In genomic region chr7:25084826-25085225, GRCh38 we compare ENCODE assay signal across 26 cellular contexts.
"Had no signal": no experiment of that assay in that cellular context is flagged by ENCODE, and none has a peak within 500 bp of the region (broad histone marks: within the 10 kb centered on the region; RNA-seq: fewer than 3 reads in every experiment).

No MANE protein-coding gene starts in this region.

- H3K4me3 ChIP-seq: body of pancreas, colonic mucosa, gastrocnemius medialis, heart left ventricle had no signal

- H3K4me1 ChIP-seq: body of pancreas, colonic mucosa, foreskin keratinocyte, gastrocnemius medialis, heart left ventricle had no signal

- H3K9me3 ChIP-seq: body of pancreas, colonic mucosa, gastrocnemius medialis, heart left ventricle had no signal

- H3K36me3 ChIP-seq: colonic mucosa, gastrocnemius medialis, heart left ventricle had no signal

- H3K27ac ChIP-seq: body of pancreas, colonic mucosa, foreskin keratinocyte, gastrocnemius medialis, heart left ventricle had no signal

- DNase-seq: activated CD4-positive, alpha-beta memory T cell treated with anti-CD3 and anti-CD28 coated beads, Interleukin-2, amount 10 ng/mL, durations not matched to agents 7 days and 5 days; activated CD4-positive, alpha-beta T cell treated with anti-CD3 and anti-CD28 coated beads for 4 hours; activated CD4-positive, alpha-beta T cell treated with anti-CD3 and anti-CD28 coated beads, Interleukin-2, amount 10 ng/mL, durations not matched to agents 7 days and 5 days; activated CD4-positive, alpha-beta T cell treated with anti-CD3 and anti-CD28 coated beads, Interleukin-2, amount 50 U/mL, for 4 hours; activated CD4-positive, CD25-positive, alpha-beta regulatory T cell; activated CD4-positive, CD25-positive, alpha-beta regulatory T cell treated with anti-CD3 and anti-CD28 coated beads, Interleukin-2, amount 50 U/mL, for 72 hours; activated CD8-positive, alpha-beta memory T cell treated with anti-CD3 and anti-CD28 coated beads for 24 hours; activated effector memory CD4-positive, alpha-beta T cell treated with Interleukin-2 at 50 U/mL for 16 hours; activated gamma-delta T cell treated with Interleukin-2 at 50 U/mL for 16 hours; activated naive CD4-positive, alpha-beta T cell treated with anti-CD3 and anti-CD28 coated beads, Interleukin-2, amount 50 U/mL, for 16 hours; activated naive CD4-positive, alpha-beta T cell treated with Interleukin-2 at 50 U/mL for 16 hours; activated T-cell treated with anti-CD3 and anti-CD28 coated beads, Interleukin-2, amount 50 U/mL, for 4 hours; amygdala; aorta; body of pancreas; caudate nucleus; colonic mucosa; effector memory CD4-positive, alpha-beta T cell; endodermal cell; foreskin keratinocyte; gastrocnemius medialis; glutamatergic neuron; heart left ventricle; T-helper 2 cell had no signal

- ATAC-seq: activated T-cell treated with anti-CD3 and anti-CD28 coated beads, Interleukin-2, amount 50 U/mL, for 4 hours; activated T-helper 17 cell treated with anti-CD3 and anti-CD28 coated beads, Interleukin-2, amount 50 U/mL, for 72 hours; body of pancreas; esophagus mucosa; foreskin keratinocyte; gastrocnemius medialis; heart left ventricle had no signal

- H3K27me3 ChIP-seq: body of pancreas, colonic mucosa, foreskin keratinocyte, gastrocnemius medialis, heart left ventricle had no signal
